In genomic region chr5:77863181-77863580, GRCh38 we compare ENCODE assay signal across 26 cellular contexts.
"Had no signal": no experiment of that assay in that cellular context is flagged by ENCODE, and none has a peak within 500 bp of the region (broad histone marks: within the 10 kb centered on the region; RNA-seq: fewer than 3 reads in every experiment).

No MANE protein-coding gene starts in this region.

- H3K27me3 ChIP-seq: colonic mucosa, right atrium auricular region, spleen, upper lobe of right lung, uterus had no signal

- H3K36me3 ChIP-seq: colonic mucosa, esophagus squamous epithelium, gastroesophageal sphincter, heart left ventricle, right atrium auricular region, spleen, suprapubic skin, transverse colon, upper lobe of right lung, uterus had no signal

- H3K9me3 ChIP-seq: colonic mucosa, esophagus squamous epithelium, gastroesophageal sphincter, heart left ventricle, right atrium auricular region, spleen, suprapubic skin, transverse colon, upper lobe of right lung, uterus had no signal

- H3K27ac ChIP-seq: colonic mucosa, esophagus squamous epithelium, gastroesophageal sphincter, heart left ventricle, hepatocyte, parathyroid adenoma, right atrium auricular region, skin epidermis, spleen, suprapubic skin, transverse colon, upper lobe of right lung, uterus had no signal

- H3K9me3 Mint-ChIP-seq: dendritic cell treated with granulocyte-macrophage colony-stimulating factor and Interleukin-4, amounts not matched to agents 40 ng/mL and 50 ng/mL, for 4 days; memory B cell; natural killer cell; stimulated activated naive B cell treated with anti-CD40 and anti-IgM and Interleukin-4, amounts not matched to agents 10 μg/mL and 1 μg/mL and 100 μg/mL, for 72 hours; stimulated activated naive CD8-positive, alpha-beta T cell treated with anti-CD3 and anti-CD28 coated beads, Interleukin-15, Interleukin-2, amounts not matched to agents 100 ng/mL and 50 ng/mL, for 24 hours had no signal

- H3K27me3 Mint-ChIP-seq: dendritic cell treated with granulocyte-macrophage colony-stimulating factor and Interleukin-4, amounts not matched to agents 40 ng/mL and 50 ng/mL, for 4 days; stimulated activated naive CD8-positive, alpha-beta T cell treated with anti-CD3 and anti-CD28 coated beads, Interleukin-15, Interleukin-2, amounts not matched to agents 100 ng/mL and 50 ng/mL, for 24 hours had no signal

- H3K9ac ChIP-seq: parathyroid adenoma had no signal

- H3K36me3 Mint-ChIP-seq: memory B cell; natural killer cell; stimulated activated naive B cell treated with anti-CD40 and anti-IgM and Interleukin-4, amounts not matched to agents 10 μg/mL and 1 μg/mL and 100 μg/mL, for 72 hours had no signal

- H3K4me3 ChIP-seq: colonic mucosa, esophagus squamous epithelium, gastroesophageal sphincter, heart left ventricle, hepatocyte, lung, right atrium auricular region, skin epidermis, spleen, suprapubic skin, transverse colon, upper lobe of right lung, uterus had no signal

- H3K27ac Mint-ChIP-seq: dendritic cell treated with granulocyte-macrophage colony-stimulating factor and Interleukin-4, amounts not matched to agents 40 ng/mL and 50 ng/mL, for 4 days; memory B cell; natural killer cell; progenitor cell of endocrine pancreas; stimulated activated naive B cell treated with anti-CD40 and anti-IgM and Interleukin-4, amounts not matched to agents 10 μg/mL and 1 μg/mL and 100 μg/mL, for 72 hours; stimulated activated naive CD8-positive, alpha-beta T cell treated with anti-CD3 and anti-CD28 coated beads, Interleukin-15, Interleukin-2, amounts not matched to agents 100 ng/mL and 50 ng/mL, for 24 hours had no signal

- H3K4me1 ChIP-seq: colonic mucosa, esophagus squamous epithelium, gastroesophageal sphincter, heart left ventricle, parathyroid adenoma, right atrium auricular region, suprapubic skin, transverse colon, upper lobe of right lung, uterus had no signal

- H3K4me3 Mint-ChIP-seq: dendritic cell treated with granulocyte-macrophage colony-stimulating factor and Interleukin-4, amounts not matched to agents 40 ng/mL and 50 ng/mL, for 4 days; memory B cell; natural killer cell; stimulated activated naive B cell treated with anti-CD40 and anti-IgM and Interleukin-4, amounts not matched to agents 10 μg/mL and 1 μg/mL and 100 μg/mL, for 72 hours; stimulated activated naive CD8-positive, alpha-beta T cell treated with anti-CD3 and anti-CD28 coated beads, Interleukin-15, Interleukin-2, amounts not matched to agents 100 ng/mL and 50 ng/mL, for 24 hours had no signal

- H3K79me2 ChIP-seq: hepatocyte, parathyroid adenoma had no signal

- ATAC-seq: gastroesophageal sphincter; heart left ventricle; left lobe of liver; natural killer cell; sciatic nerve; stimulated activated naive B cell treated with anti-CD40 and anti-IgM and Interleukin-4, amounts not matched to agents 10 μg/mL and 1 μg/mL and 100 μg/mL, for 72 hours; upper lobe of right lung had no signal

- H3K4me2 ChIP-seq: hepatocyte had no signal

- DNase-seq: colonic mucosa; effector memory CD4-positive, alpha-beta T cell; esophagus squamous epithelium; heart left ventricle; kidney; natural killer cell; occipital lobe; spleen; stimulated activated CD4-positive, alpha-beta T cell treated with anti-CD3 and anti-CD28 coated beads, Interleukin-4, amount 100 ng/mL, for 4 hours; stimulated activated naive B cell treated with anti-CD40 and anti-IgM and Interleukin-4, amounts not matched to agents 10 μg/mL and 1 μg/mL and 100 μg/mL, for 72 hours; transverse colon; upper lobe of right lung; uterus had no signal

- H3K4me1 Mint-ChIP-seq: memory B cell; natural killer cell; stimulated activated naive B cell treated with anti-CD40 and anti-IgM and Interleukin-4, amounts not matched to agents 10 μg/mL and 1 μg/mL and 100 μg/mL, for 72 hours had no signal

- H2AFZ ChIP-seq: hepatocyte, parathyroid adenoma had no signal
